Comparison of ENCODE assay signal across 22 cellular contexts in the genomic region with DNA sequence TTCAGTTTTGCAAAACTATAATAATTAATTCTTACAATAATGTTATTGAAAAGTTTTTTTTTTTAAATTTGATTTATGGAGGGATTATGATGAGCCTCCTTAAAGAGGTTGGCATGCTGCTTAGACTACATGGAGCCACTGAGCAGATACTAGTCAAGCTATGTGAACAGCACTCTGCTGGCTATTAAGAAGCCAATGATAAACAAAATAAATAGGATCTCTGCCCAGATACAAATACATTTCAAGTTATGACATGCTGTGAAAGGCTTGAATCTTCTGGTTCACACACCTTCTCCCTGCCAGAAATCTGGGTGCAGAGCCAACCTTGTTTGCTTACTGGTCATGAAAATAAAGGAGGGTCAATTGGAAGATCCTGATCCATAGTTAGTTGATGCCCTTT.
A peak's percentile ranks its signal among the peaks of the same experiment; 100 is the strongest.
DNase-seq lines count a peak whose midpoint lies in the region; FAIRE-seq and TF ChIP-seq lines count a peak whose summit lies in the region.
"Had no signal": no experiment of that assay in that cellular context is flagged by ENCODE, and none has a peak within 500 bp of the region (broad histone marks: within the 10 kb centered on the region; RNA-seq: fewer than 3 reads in every experiment).

No MANE protein-coding gene starts in this region.

- H3K4me1 Mint-ChIP-seq in type B pancreatic cell (ENCODE audit: unreplicated experiment) (no peaks in the 10 kb centered on the region), Calu3 (ENCODE audit: low read depth, unreplicated experiment) (no peaks in the 10 kb centered on the region)
- H3K4me1 Mint-ChIP-seq: IgD-negative memory B cell, T-helper 17 cell had no signal

- intact Hi-C loops in Calu3 (cut with micrococcal nuclease; ENCODE audit: unreplicated experiment), result no loop called here

- CTCF ChIA-PET in Calu3 (lab: Charles Lee), result no interaction called here

- DNase-seq in DMS153 treated with DMSO at 0.1 percent for 48 hours (lab: John Stamatoyannopoulos, UW; ENCODE audit: unreplicated experiment), result peak; percentile 82
- peak; percentile 66 for DNase-seq in LNCaP clone FGC (ENCODE audit: low read depth)
- peak; percentile 66 to 89 for DNase-seq in NCI-H446 (lab: John Stamatoyannopoulos, UW)
- peak; percentile 91 for DNase-seq in bronchial epithelial cell (ENCODE audit: low read depth)
- DNase-seq in type B pancreatic cell (ENCODE audit: extremely low spot score, unreplicated experiment), result no peak
- DNase-seq in SW 1271 (lab: John Stamatoyannopoulos, UW), result no peak
- DNase-seq in Calu3, result no peak
- DNase-seq in KBM-7, result no peak
- DNase-seq: CD8-positive, alpha-beta T cell; GF-D8; H7; Kasumi-1; NCI-H1417 treated with DMSO at 0.1 percent for 48 hours; NCI-H187 treated with DMSO at 0.1 percent for 48 hours; NCI-H510A; NCI-H82; PC-3; RPMI8226; SIG-M5; T-helper 17 cell had no signal

- H3K27me3 Mint-ChIP-seq in type B pancreatic cell, result no peaks in the 10 kb centered on the region
- no peaks in the 10 kb centered on the region for H3K27me3 Mint-ChIP-seq in Calu3 (ENCODE audit: unreplicated experiment)
- H3K27me3 Mint-ChIP-seq: T-helper 17 cell had no signal

- TF ChIP-seq CTCF in LNCaP clone FGC (IDR thresholded peaks at IDR 0.05; ENCODE audit: control insufficient read depth, extremely low read depth, insufficient read depth) (no peak), bronchial epithelial cell (IDR thresholded peaks at IDR 0.05; ENCODE audit: insufficient read depth, low read length, severe bottlenecking) (no peak), type B pancreatic cell (conservative IDR thresholded peaks at IDR 0.05) (no peak), Calu3 (IDR thresholded peaks at IDR 0.05; ENCODE audit: unreplicated experiment) (no peak)

- H3K9me3 Mint-ChIP-seq in type B pancreatic cell, result no peaks in the 10 kb centered on the region
- no peaks in the 10 kb centered on the region for H3K9me3 Mint-ChIP-seq in Calu3 (ENCODE audit: low read depth, unreplicated experiment)

- H3K36me3 Mint-ChIP-seq in type B pancreatic cell (no peaks in the 10 kb centered on the region), Calu3 (ENCODE audit: insufficient read depth, unreplicated experiment) (no peaks in the 10 kb centered on the region)
- H3K36me3 Mint-ChIP-seq: CD8-positive, alpha-beta T cell; IgD-negative memory B cell had no signal

- H3K4me3 ChIP-seq in LNCaP clone FGC (ENCODE audit: low read depth, low read length) (no peak overlapping the region), bronchial epithelial cell (ENCODE audit: low read depth, low read length) (no peak overlapping the region)
- H3K4me3 ChIP-seq: BLaER1 had no signal

- no TSS peak for BruUV-seq in Calu3 (replicated peaks; lab: Mats Ljungman, UMichigan)

- H3K27me3 ChIP-seq in bronchial epithelial cell (ENCODE audit: control insufficient read depth, insufficient read depth, low read length), result no peaks in the 10 kb centered on the region
- H3K27me3 ChIP-seq: BLaER1 had no signal

- no peak for FAIRE-seq in bronchial epithelial cell (lab: Jason Lieb, UNC)

- H3K27ac Mint-ChIP-seq in type B pancreatic cell (no peak overlapping the region), Calu3 (ENCODE audit: unreplicated experiment) (no peak overlapping the region)
- H3K27ac Mint-ChIP-seq: CD8-positive, alpha-beta T cell; IgD-negative memory B cell; T-helper 17 cell had no signal

- in situ Hi-C loops in KBM-7 (cut with MboI; ENCODE audit: low pct_unique_long_range_greater_than_20kb, low sequenced_read_pairs), result no loop called here

- H3K4me3 Mint-ChIP-seq in type B pancreatic cell (no peak overlapping the region), Calu3 (ENCODE audit: low read depth, unreplicated experiment) (no peak overlapping the region)
- H3K4me3 Mint-ChIP-seq: CD8-positive, alpha-beta T cell; IgD-negative memory B cell; T-helper 17 cell had no signal

- H3K36me3 ChIP-seq in bronchial epithelial cell (ENCODE audit: control insufficient read depth, insufficient read depth, low read length), result no peaks in the 10 kb centered on the region
- H3K36me3 ChIP-seq: BLaER1 had no signal

Comparison
In these comparisons a context has a peak if more than half of its experiments do, and no peak if none do; other contexts are left out.
1. DNase-seq: peak in DMS153 treated with DMSO at 0.1 percent for 48 hours (single experiment), LNCaP clone FGC (single experiment), NCI-H446 (2 of 2) and bronchial epithelial cell (single experiment); none in type B pancreatic cell (single experiment), SW 1271 (0 of 2), Calu3 (single experiment) and KBM-7 (single experiment).